ENCODE assay signal across 35 cellular contexts in the genomic region with DNA sequence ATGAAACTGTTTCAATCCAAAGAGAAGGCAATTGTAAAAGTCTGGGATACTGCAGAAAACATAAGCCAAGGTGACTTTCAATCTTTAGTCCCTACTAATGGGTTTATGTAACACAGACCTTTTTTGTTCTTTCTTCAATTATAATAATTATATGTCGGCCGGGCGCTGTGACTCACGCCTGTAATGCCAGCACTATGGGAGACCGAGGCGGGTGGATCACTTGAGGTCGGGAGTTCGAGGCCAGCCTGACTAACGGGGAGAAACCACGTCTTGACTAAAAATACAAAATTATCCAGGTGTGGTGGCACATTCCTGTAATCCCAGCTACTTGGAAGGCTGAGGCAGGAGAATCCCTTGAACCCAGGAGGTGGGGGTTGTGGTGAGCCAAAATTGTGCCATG.
"Had no signal": no experiment of that assay in that cellular context is flagged by ENCODE, and none has a peak within 500 bp of the region (broad histone marks: within the 10 kb centered on the region; RNA-seq: fewer than 3 reads in every experiment).

No MANE protein-coding gene starts in this region.

- H3K36me3 ChIP-seq: MG63 had no signal

- DNase-seq: Karpas-422, Kasumi-1, MG63, MM.1S, MV-4-11, NCI-H1048, NCI-H1092, NCI-H1092 treated with DMSO at 0.1 percent for 48 hours, NCI-H1105, NCI-H1105 treated with DMSO at 0.1 percent for 48 hours, NCI-H1417, NCI-H1417 treated with DMSO at 0.1 percent for 48 hours, NCI-H1436, NCI-H1436 treated with DMSO at 0.1 percent for 48 hours, NCI-H146, NCI-H1694, NCI-H1694 treated with DMSO at 0.1 percent for 48 hours, NCI-H187, NCI-H187 treated with DMSO at 0.1 percent for 48 hours, NCI-H1930, NCI-H2029, NCI-H2029 treated with DMSO at 0.1 percent for 48 hours, NCI-H2081, NCI-H2081 treated with DMSO at 0.1 percent for 48 hours, NCI-H2107, NCI-H2171, NCI-H2171 treated with DMSO at 0.1 percent for 48 hours, NCI-H226, NCI-H345, NCI-H446, NCI-H446 treated with DMSO at 0.1 percent for 48 hours, NCI-H510A, NCI-H510A treated with DMSO at 0.1 percent for 48 hours, NCI-H524 had no signal

- H3K4me3 ChIP-seq: MG63 had no signal

- H3K4me2 ChIP-seq: KMS-11 had no signal

- H3K9me3 ChIP-seq: MG63 had no signal

- H3K9ac ChIP-seq: KMS-11 had no signal

- H3K27ac ChIP-seq: KMS-11 had no signal

- H3K27me3 ChIP-seq: MG63 had no signal
